In genomic region chr12:53577941-53578352, GRCh38 we compare ENCODE assay signal across 12 cellular contexts. TPM values are rescaled to one million over a fixed set of nuclear protein-coding genes. Genes with fewer than 3 reads are reported as not detected.
DNase-seq lines count a peak whose midpoint lies in the region; ATAC-seq and TF ChIP-seq lines count a peak whose summit lies in the region.
"Had no signal": no experiment of that assay in that cellular context is flagged by ENCODE, and none has a peak within 500 bp of the region (broad histone marks: within the 10 kb centered on the region; RNA-seq: fewer than 3 reads in every experiment).

No MANE protein-coding gene starts in this region.

- no peak overlapping the region for H3K27ac ChIP-seq in spleen

- H3K4me1 ChIP-seq in spleen, result peaks cover 0 to 45% (median 14%) of the 10 kb centered on the region in 6 donors

- no peak for TF ChIP-seq CTCF in spleen (IDR thresholded peaks at IDR 0.05 in 8 of 11, conservative IDR thresholded peaks at IDR 0.05 in 3 of 11)

- DNase-seq in central memory CD8-positive, alpha-beta T cell (ENCODE audit: low spot score in 2 of 2), result no peak
- DNase-seq in DMS153 (lab: John Stamatoyannopoulos, UW) (no peak), retina (no peak), spleen (no peak)
- DNase-seq: NCI-H2171 had no signal

- peaks cover 0 to 36% (median 0%) of the 10 kb centered on the region in 6 donors for H3K36me3 ChIP-seq in spleen

- H3K9me3 Mint-ChIP-seq in central memory CD8-positive, alpha-beta T cell, result no peaks in the 10 kb centered on the region
- H3K9me3 Mint-ChIP-seq: CD4-positive, CD25-positive, alpha-beta regulatory T cell; neural crest cell had no signal

- no peak overlapping the region for H3K4me3 Mint-ChIP-seq in central memory CD8-positive, alpha-beta T cell
- H3K4me3 Mint-ChIP-seq: CD4-positive, CD25-positive, alpha-beta regulatory T cell; neural crest cell had no signal

- no peaks in the 10 kb centered on the region for H3K27me3 Mint-ChIP-seq in central memory CD8-positive, alpha-beta T cell
- H3K27me3 Mint-ChIP-seq: CD4-positive, CD25-positive, alpha-beta regulatory T cell had no signal

- no peak for TF ChIP-seq POLR2A in spleen (IDR thresholded peaks at IDR 0.05)

- no peaks in the 10 kb centered on the region for H3K36me3 Mint-ChIP-seq in central memory CD8-positive, alpha-beta T cell (ENCODE audit: insufficient read depth)

- H3K27me3 ChIP-seq in spleen (replicated peaks in 1 of 7), result no peaks in the 10 kb centered on the region

- ATAC-seq in GM18502 (IDR thresholded peaks at IDR 0.05; ENCODE audit: poor library complexity, unreplicated experiment) (peak; percentile 67), GM19463 (IDR thresholded peaks at IDR 0.05; ENCODE audit: unreplicated experiment) (peak; percentile 67), HG03045 (IDR thresholded peaks at IDR 0.05; ENCODE audit: unreplicated experiment) (peak; percentile 59)
- no peak for ATAC-seq in central memory CD8-positive, alpha-beta T cell (replicated peaks; ENCODE audit: extremely low read depth, poor library complexity, severe bottlenecking)
- ATAC-seq: sciatic nerve had no signal

- intact Hi-C loops in spleen (cut with DNase I; ENCODE audit: low total_unique reads), result no loop called here

- H3K27ac Mint-ChIP-seq in central memory CD8-positive, alpha-beta T cell (ENCODE audit: low read depth), result peak overlapping the region; percentile 77
- H3K27ac Mint-ChIP-seq: CD4-positive, CD25-positive, alpha-beta regulatory T cell had no signal

- no peak overlapping the region for H3K4me3 ChIP-seq in spleen
- H3K4me3 ChIP-seq: lung had no signal

- no peaks in the 10 kb centered on the region for H3K9me3 ChIP-seq in spleen

- 76 to 90% (median 85%) methylated on average over 4 of the region's 4 CpGs for WGBS in spleen, 5 donors

- H3K4me1 Mint-ChIP-seq in central memory CD8-positive, alpha-beta T cell, result peaks cover 19% of the 10 kb centered on the region
- H3K4me1 Mint-ChIP-seq: neural crest cell had no signal

RNA-seq across cellular contexts. Expression of gene ATF7, which starts 48.2 kb away (rescaled TPM):
- total RNA-seq in spleen, result 10 to 100 TPM; 30.0 to 52.8 (median 47.6) TPM
- 10 to 100 TPM in 1 of 3 donors, 1 to 10 TPM in 2; 6.5 to 12.1 (median 8.5) TPM for polyA plus RNA-seq in spleen
